8 cellular contexts compared by ENCODE assay signal in the genomic region with DNA sequence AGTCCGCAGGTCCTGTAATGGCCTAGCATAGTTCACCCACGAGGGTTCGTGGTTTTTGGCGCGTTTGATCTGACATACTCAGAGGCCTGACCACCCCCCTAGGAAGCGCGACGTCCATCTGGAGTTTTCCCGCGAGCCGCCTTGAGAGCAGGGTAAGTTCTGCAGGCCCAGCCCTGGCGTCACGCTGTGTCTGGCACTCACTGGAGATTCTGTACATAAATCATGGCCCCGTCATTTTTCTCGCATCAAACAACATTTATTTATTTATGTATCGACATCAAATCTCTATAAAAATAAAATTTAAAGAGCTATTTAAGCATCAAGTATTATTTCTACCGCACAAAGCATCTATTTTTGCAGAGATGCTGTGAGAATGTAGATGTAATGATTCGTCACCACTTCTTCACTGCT. TPM values are rescaled to one million over a fixed set of nuclear protein-coding genes. Genes with fewer than 3 reads are reported as not detected.
DNase-seq lines count a peak whose midpoint lies in the region; ATAC-seq and TF ChIP-seq lines count a peak whose summit lies in the region.

No MANE protein-coding gene starts in this region.

- H3K9me3 ChIP-seq in adrenal gland (replicated peaks in 1 of 3) = no peaks in the 10 kb centered on the region
- no peaks in the 10 kb centered on the region for H3K9me3 ChIP-seq in tibial artery

- ATAC-seq in Right ventricle myocardium superior (ENCODE audit: poor library complexity) (peak; percentile 3), Right ventricle myocardium inferior (no peak)

- H3K4me1 ChIP-seq in adrenal gland (replicated peaks in 1 of 2) (peaks cover 4 to 20% of the 10 kb centered on the region in 2 donors), tibial artery (peaks cover 6 to 25% (median 14%) of the 10 kb centered on the region in 4 donors)

- WGBS in adrenal gland, 4 donors = 0 to 2% (median 1%) methylated on average over 13 to 18 of the region's 18 CpGs

- TF ChIP-seq POLR2A in adrenal gland (IDR thresholded peaks at IDR 0.05) = no peak

- H3K36me3 ChIP-seq in adrenal gland (replicated peaks in 1 of 2) = peaks cover 0 to 9% of the 10 kb centered on the region in 2 donors
- peaks cover 0 to 9% (median 0%) of the 10 kb centered on the region in 3 donors for H3K36me3 ChIP-seq in tibial artery

- DNase-seq in Right ventricle myocardium superior (no peak), Right ventricle myocardium inferior (ENCODE audit: missing footprints) (no peak), adrenal gland (no peak), tibial artery (no peak), GDM1 (lab: John Stamatoyannopoulos, UW) (no peak), NCI-H146 treated with DMSO at 0.1 percent for 48 hours (lab: John Stamatoyannopoulos, UW; ENCODE audit: unreplicated experiment) (no peak)
- no peak for DNase-seq in activated CD4-positive, CD25-positive, alpha-beta regulatory T cell treated with anti-CD3 and anti-CD28 coated beads, Interleukin-2, amount 50 U/mL, for 72 hours

- H3K4me3 ChIP-seq in adrenal gland = peak overlapping the region in 3 of 4 donors; percentile 62 to 87 (median 81)
- H3K4me3 ChIP-seq in tibial artery = peak overlapping the region; percentile 68 to 95

- intact Hi-C loops in Right ventricle myocardium superior (cut with DNase I) = loop anchor here (2.0 to 5.0 kb wide), 2 partner anchors 16 to 35 kb away; no protein-coding TSS in a partner anchor
- intact Hi-C loops in Right ventricle myocardium inferior (cut with DNase I) = loop anchor here (1.0 kb wide), 4 partner anchors 15 to 39 kb away; partner anchors contain the start of gene TRIM52
- intact Hi-C loops in adrenal gland (cut with DNase I) = loop anchor here (2.0 to 5.0 kb wide), 2 partner anchors 35 to 36 kb away; no protein-coding TSS in a partner anchor
- intact Hi-C loops in tibial artery (cut with DNase I; ENCODE audit: low total_unique reads) = loop anchor here (2.0 kb wide), 1 partner anchor 34 kb away; no protein-coding TSS in a partner anchor

- peak in 3 of 6 experiments; percentile 46 to 60 (median 51) for TF ChIP-seq CTCF in adrenal gland (IDR thresholded peaks at IDR 0.05)
- peak; percentile 29 to 41 for TF ChIP-seq CTCF in tibial artery (IDR thresholded peaks at IDR 0.05)

- H3K27me3 ChIP-seq in adrenal gland = no peaks in the 10 kb centered on the region
- no peaks in the 10 kb centered on the region for H3K27me3 ChIP-seq in layer of hippocampus (ENCODE audit: control insufficient read depth, insufficient read depth, low read length)
- H3K27me3 ChIP-seq in tibial artery = no peaks in the 10 kb centered on the region

- peak overlapping the region; percentile 74 to 98 (median 95) for H3K27ac ChIP-seq in adrenal gland
- H3K27ac ChIP-seq in layer of hippocampus (ENCODE audit: low read depth, low read length) = peak overlapping the region; percentile 96
- H3K27ac ChIP-seq in tibial artery = peak overlapping the region; percentile 89 to 94

RNA-seq across cellular contexts. Expression of gene TRIM41, which starts 0.4 kb away (rescaled TPM):
- total RNA-seq in Right ventricle myocardium superior = 20.7 TPM
- 20.9 TPM for total RNA-seq in Right ventricle myocardium inferior
- 10 to 100 TPM; 15.6 to 41.6 (median 19.6) TPM for total RNA-seq in adrenal gland
- polyA plus RNA-seq in adrenal gland = 10 to 100 TPM; 13.3 to 56.2 (median 28.1) TPM

RNA-seq across cellular contexts. Expression of gene TRIM7, which starts 17.6 kb away (rescaled TPM):
- total RNA-seq in Right ventricle myocardium superior (10.8 TPM), Right ventricle myocardium inferior (14.4 TPM), adrenal gland (1 to 10 TPM in 7 of 8 donors, under 1 TPM in 1; 0.78 to 6.3 (median 4.4) TPM)
- 1 to 10 TPM; 2.1 to 5.3 (median 3.4) TPM for polyA plus RNA-seq in adrenal gland

RNA-seq across cellular contexts. Expression of gene RACK1, which starts 21.1 kb away (rescaled TPM):
- total RNA-seq in Right ventricle myocardium superior = 577 TPM
- total RNA-seq in Right ventricle myocardium inferior = 693 TPM
- total RNA-seq in adrenal gland = 1,000 to 10,000 TPM; 1,373 to 3,641 (median 2,189) TPM
- polyA plus RNA-seq in adrenal gland = 1,000 to 10,000 TPM; 1,252 to 2,399 (median 1,718) TPM

RNA-seq across cellular contexts. Expression of gene TRIM52, which starts 38.3 kb away (rescaled TPM):
- 9.3 TPM for total RNA-seq in Right ventricle myocardium superior
- total RNA-seq in Right ventricle myocardium inferior = 9.2 TPM
- 10 to 100 TPM in 5 of 8 donors, 1 to 10 TPM in 3; 7.8 to 19.1 (median 11.8) TPM for total RNA-seq in adrenal gland
- polyA plus RNA-seq in adrenal gland = 10 to 100 TPM; 12.8 to 23.9 (median 14.4) TPM
